Comparison of ENCODE assay signal across 8 cellular contexts in genomic region chr9:33446507-33447403, GRCh38.
A peak's percentile ranks its signal among the peaks of the same experiment; 100 is the strongest.
DNase-seq lines count a peak whose midpoint lies in the region; ATAC-seq, FAIRE-seq and TF ChIP-seq lines count a peak whose summit lies in the region.

No MANE protein-coding gene starts in this region.

- H3K36me3 Mint-ChIP-seq in effector memory CD8-positive, alpha-beta T cell (ENCODE audit: insufficient read depth), result peaks cover 54% of the 10 kb centered on the region
- no peaks in the 10 kb centered on the region for H3K36me3 Mint-ChIP-seq in stimulated activated naive CD8-positive, alpha-beta T cell treated with anti-CD3 and anti-CD28 coated beads, Interleukin-15, Interleukin-2, amounts not matched to agents 100 ng/mL and 50 ng/mL, for 24 hours (ENCODE audit: low read depth)

- H3K27me3 ChIP-seq in muscle layer of duodenum (ENCODE audit: low read depth, low read length), result peaks cover 5% of the 10 kb centered on the region

- H3K4me1 Mint-ChIP-seq in effector memory CD8-positive, alpha-beta T cell (ENCODE audit: low read depth in 2 of 2), result peaks cover 23 to 35% of the 10 kb centered on the region in 2 donors
- H3K4me1 Mint-ChIP-seq in stimulated activated naive CD8-positive, alpha-beta T cell treated with anti-CD3 and anti-CD28 coated beads, Interleukin-15, Interleukin-2, amounts not matched to agents 100 ng/mL and 50 ng/mL, for 24 hours (ENCODE audit: low read depth), result peaks cover 39% of the 10 kb centered on the region

- peaks cover 0 to 5% of the 10 kb centered on the region in 2 donors for H3K36me3 ChIP-seq in muscle layer of duodenum (ENCODE audit: control insufficient read depth in 1 of 2, insufficient read depth in 2 of 2, low read length in 2 of 2)

- peak; percentile 72 for ATAC-seq in effector memory CD8-positive, alpha-beta T cell (replicated peaks)

- no peak for TF ChIP-seq POLR2A in H54 (IDR thresholded peaks at IDR 0.05; ENCODE audit: low read depth, low read length)

- no peaks in the 10 kb centered on the region for H3K9me3 Mint-ChIP-seq in effector memory CD8-positive, alpha-beta T cell
- no peaks in the 10 kb centered on the region for H3K9me3 Mint-ChIP-seq in stimulated activated naive CD8-positive, alpha-beta T cell treated with anti-CD3 and anti-CD28 coated beads, Interleukin-15, Interleukin-2, amounts not matched to agents 100 ng/mL and 50 ng/mL, for 24 hours

- H3K9me3 ChIP-seq in muscle layer of duodenum (ENCODE audit: control insufficient read depth in 1 of 2, low read length in 2 of 2), result no peaks in the 10 kb centered on the region

- FAIRE-seq in H54 (lab: Jason Lieb, UNC), result no peak

- H3K4me3 ChIP-seq in LNCaP clone FGC (ENCODE audit: low read depth, low read length), result peak overlapping the region; percentile 67
- peak overlapping the region; percentile 57 to 68 for H3K4me3 ChIP-seq in muscle layer of duodenum (ENCODE audit: low read depth in 1 of 2, low read length in 2 of 2)

- H3K27ac ChIP-seq in muscle layer of duodenum (ENCODE audit: low read length), result peak overlapping the region; percentile 69

- peak overlapping the region; percentile 92 to 96 for H3K4me3 Mint-ChIP-seq in effector memory CD8-positive, alpha-beta T cell
- H3K4me3 Mint-ChIP-seq in stimulated activated naive CD8-positive, alpha-beta T cell treated with anti-CD3 and anti-CD28 coated beads, Interleukin-15, Interleukin-2, amounts not matched to agents 100 ng/mL and 50 ng/mL, for 24 hours, result peak overlapping the region; percentile 86

- peaks cover 4 to 10% of the 10 kb centered on the region in 2 donors for H3K4me1 ChIP-seq in muscle layer of duodenum (ENCODE audit: control insufficient read depth in 1 of 2, insufficient read depth in 2 of 2, low read length in 2 of 2)

- POLR2A ChIA-PET in GM10248 (lab: Yijun Ruan, JAX), result interaction anchor here (1.7 kb wide), 1 partner anchor 27 kb away, joined by 6 read pairs; the partner anchor contains the start of gene NOL6

- H3K27me3 Mint-ChIP-seq in effector memory CD8-positive, alpha-beta T cell, result no peaks in the 10 kb centered on the region
- no peaks in the 10 kb centered on the region for H3K27me3 Mint-ChIP-seq in stimulated activated naive CD8-positive, alpha-beta T cell treated with anti-CD3 and anti-CD28 coated beads, Interleukin-15, Interleukin-2, amounts not matched to agents 100 ng/mL and 50 ng/mL, for 24 hours

- CTCF ChIA-PET in GM10248 (lab: Yijun Ruan, JAX), result interaction anchor here (0.8 to 11.3 kb wide), 11 partner anchors 9 to 91 kb away, joined by 3 to 174 read pairs (median 4); partner anchors contain the start of gene NOL6

- peak overlapping the region; percentile 91 to 98 for H3K27ac Mint-ChIP-seq in effector memory CD8-positive, alpha-beta T cell
- peak overlapping the region; percentile 88 for H3K27ac Mint-ChIP-seq in stimulated activated naive CD8-positive, alpha-beta T cell treated with anti-CD3 and anti-CD28 coated beads, Interleukin-15, Interleukin-2, amounts not matched to agents 100 ng/mL and 50 ng/mL, for 24 hours

- DNase-seq in GM10248 (ENCODE audit: extremely low spot score), result peak; percentile 78
- DNase-seq in H54 (ENCODE audit: insufficient read length, low spot score), result peak; percentile 57
- DNase-seq in LNCaP clone FGC (ENCODE audit: low read depth), result no peak
- DNase-seq in activated CD4-positive, alpha-beta T cell treated with anti-CD3 and anti-CD28 coated beads for 48 hours, result peak; percentile 72
- DNase-seq in effector memory CD8-positive, alpha-beta T cell, result peak; percentile 50 to 58 (median 58)
- DNase-seq in DMS114 treated with DMSO at 0.1 percent for 48 hours (lab: John Stamatoyannopoulos, UW; ENCODE audit: unreplicated experiment), result no peak

- TF ChIP-seq CTCF in GM10248 (IDR thresholded peaks at IDR 0.05; ENCODE audit: control extremely low read depth, extremely low read depth, low read depth, missing control alignments) (no peak), LNCaP clone FGC (IDR thresholded peaks at IDR 0.05; ENCODE audit: control insufficient read depth, extremely low read depth, insufficient read depth) (no peak)

Comparison
In these comparisons a context has a peak if more than half of its experiments do, and no peak if none do; other contexts are left out.
1. DNase-seq: peak in GM10248 (single experiment), H54 (single experiment), activated CD4-positive, alpha-beta T cell treated with anti-CD3 and anti-CD28 coated beads for 48 hours (single experiment) and effector memory CD8-positive, alpha-beta T cell (3 of 3); none in LNCaP clone FGC (single experiment) and DMS114 treated with DMSO at 0.1 percent for 48 hours (single experiment).